Comparison of ENCODE assay signal across 16 cellular contexts in the genomic region with DNA sequence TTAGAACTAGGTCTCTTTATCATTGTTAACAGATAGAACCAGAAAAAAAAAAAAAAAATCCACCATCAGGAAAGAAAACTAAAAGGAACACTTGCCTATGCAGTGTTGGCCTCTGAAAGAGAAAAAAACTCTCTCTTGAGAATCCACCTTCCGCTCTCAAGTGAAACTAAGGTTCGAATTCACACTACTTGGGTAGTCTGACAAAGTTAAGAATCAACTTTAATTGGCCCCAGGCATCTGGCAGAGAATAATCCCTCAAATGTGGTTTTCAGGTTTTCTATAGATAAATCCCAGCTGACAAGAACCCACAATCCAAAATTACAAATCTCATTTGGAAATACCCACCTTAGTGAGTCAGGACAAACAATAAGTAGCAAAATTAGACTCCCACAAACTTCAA.
DNase-seq lines count a peak whose midpoint lies in the region; ATAC-seq and TF ChIP-seq lines count a peak whose summit lies in the region.
"Had no signal": no experiment of that assay in that cellular context is flagged by ENCODE, and none has a peak within 500 bp of the region (broad histone marks: within the 10 kb centered on the region; RNA-seq: fewer than 3 reads in every experiment).

No MANE protein-coding gene starts in this region.

- H3K27me3 Mint-ChIP-seq in stimulated activated naive CD8-positive, alpha-beta T cell treated with anti-CD3 and anti-CD28 coated beads, Interleukin-15, Interleukin-2, amounts not matched to agents 100 ng/mL and 50 ng/mL, for 24 hours, result no peaks in the 10 kb centered on the region
- H3K27me3 Mint-ChIP-seq: B cell; CD4-positive, alpha-beta T cell had no signal

- H3K27ac Mint-ChIP-seq in stimulated activated naive CD8-positive, alpha-beta T cell treated with anti-CD3 and anti-CD28 coated beads, Interleukin-15, Interleukin-2, amounts not matched to agents 100 ng/mL and 50 ng/mL, for 24 hours, result peak overlapping the region; percentile 84
- H3K27ac Mint-ChIP-seq: B cell; CD4-positive, alpha-beta T cell; GM23338 had no signal

- H3K27ac ChIP-seq in mammary epithelial cell (ENCODE audit: insufficient read depth, low read depth, low read length) (no peak overlapping the region), breast epithelium (no peak overlapping the region), MM.1S (ENCODE audit: low read length) (no peak overlapping the region)

- dilution Hi-C loops in mammary epithelial cell (cut with HindIII; ENCODE audit: low sequenced_read_pairs), result no loop called here

- H3K9me3 ChIP-seq in mammary epithelial cell (replicated peaks; ENCODE audit: insufficient read depth, low read length), result no peaks in the 10 kb centered on the region
- H3K9me3 ChIP-seq in breast epithelium, result no peaks in the 10 kb centered on the region
- no peaks in the 10 kb centered on the region for H3K9me3 ChIP-seq in MM.1S (replicated peaks; ENCODE audit: insufficient read depth, low read length)
- H3K9me3 ChIP-seq in MG63, result no peaks in the 10 kb centered on the region

- H3K36me3 ChIP-seq in mammary epithelial cell (ENCODE audit: insufficient read depth, low read length) (no peaks in the 10 kb centered on the region), breast epithelium (no peaks in the 10 kb centered on the region), MM.1S (replicated peaks; ENCODE audit: insufficient read depth, low read length) (no peaks in the 10 kb centered on the region), MG63 (no peaks in the 10 kb centered on the region)

- no TSS peak for BruUV-seq in mammary epithelial cell (replicated peaks; lab: Mats Ljungman, UMichigan)

- H3K4me2 ChIP-seq in mammary epithelial cell (ENCODE audit: insufficient read depth, low read depth, low read length) (no peak overlapping the region), MM.1S (ENCODE audit: low read depth, low read length) (no peak overlapping the region)
- H3K4me2 ChIP-seq: GM23338 had no signal

- no peaks in the 10 kb centered on the region for H3K27me3 ChIP-seq in mammary epithelial cell (ENCODE audit: insufficient read depth, low read length)
- H3K27me3 ChIP-seq in breast epithelium, result no peaks in the 10 kb centered on the region
- H3K27me3 ChIP-seq in MM.1S (replicated peaks; ENCODE audit: insufficient read depth, low read length), result no peaks in the 10 kb centered on the region
- no peaks in the 10 kb centered on the region for H3K27me3 ChIP-seq in MG63

- WGBS in mammary epithelial cell (ENCODE audit: low coverage, missing lambda C conversion rate), result 88% methylated on average over 2 of the region's 2 CpGs

- in situ Hi-C loops in mammary epithelial cell (cut with MboI; ENCODE audit: low sequenced_read_pairs in 2 of 2), result no loop called here

- no peak overlapping the region for H3K4me3 ChIP-seq in mammary epithelial cell (replicated peaks in 1 of 3; ENCODE audit: insufficient read depth in 1 of 3, low read depth in 2 of 3, low read length in 3 of 3)
- no peak overlapping the region for H3K4me3 ChIP-seq in breast epithelium
- H3K4me3 ChIP-seq in MM.1S (ENCODE audit: low read length), result no peak overlapping the region
- no peak overlapping the region for H3K4me3 ChIP-seq in MG63
- H3K4me3 ChIP-seq: GM23338 had no signal

- no peaks in the 10 kb centered on the region for H3K4me1 ChIP-seq in mammary epithelial cell (ENCODE audit: insufficient read depth, low read length)
- no peaks in the 10 kb centered on the region for H3K4me1 ChIP-seq in breast epithelium
- no peaks in the 10 kb centered on the region for H3K4me1 ChIP-seq in MM.1S (ENCODE audit: low read length)

- DNase-seq in mammary epithelial cell (peak; percentile 41), breast epithelium (ENCODE audit: low spot score in 2 of 2) (no peak), MM.1S (peak; percentile 75), astrocyte of the hippocampus (ENCODE audit: low read depth, low spot score) (peak; percentile 15), MG63 (no peak), SHP77 treated with DMSO at 0.1 percent for 48 hours (lab: John Stamatoyannopoulos, UW) (no peak)
- DNase-seq: C1 segment of cervical spinal cord; Calu3; CD4-positive, alpha-beta T cell; DMS 273 treated with DMSO at 0.1 percent for 48 hours; H7 had no signal

- no peak overlapping the region for H3K4me3 Mint-ChIP-seq in stimulated activated naive CD8-positive, alpha-beta T cell treated with anti-CD3 and anti-CD28 coated beads, Interleukin-15, Interleukin-2, amounts not matched to agents 100 ng/mL and 50 ng/mL, for 24 hours
- H3K4me3 Mint-ChIP-seq: B cell; CD4-positive, alpha-beta T cell; GM23338 had no signal

- H3K36me3 Mint-ChIP-seq in stimulated activated naive CD8-positive, alpha-beta T cell treated with anti-CD3 and anti-CD28 coated beads, Interleukin-15, Interleukin-2, amounts not matched to agents 100 ng/mL and 50 ng/mL, for 24 hours (ENCODE audit: low read depth), result peaks cover 5% of the 10 kb centered on the region

- ATAC-seq in HG02973 (IDR thresholded peaks at IDR 0.05; ENCODE audit: unreplicated experiment), result no peak
- ATAC-seq: GM23338, HepG2 had no signal

- H3K4me1 Mint-ChIP-seq in stimulated activated naive CD8-positive, alpha-beta T cell treated with anti-CD3 and anti-CD28 coated beads, Interleukin-15, Interleukin-2, amounts not matched to agents 100 ng/mL and 50 ng/mL, for 24 hours (ENCODE audit: low read depth), result peaks cover 35% of the 10 kb centered on the region
- H3K4me1 Mint-ChIP-seq: B cell had no signal

- H4K20me1 ChIP-seq in mammary epithelial cell (ENCODE audit: insufficient read depth, low read length) (no peaks in the 10 kb centered on the region), MM.1S (ENCODE audit: insufficient read depth, low read length) (no peaks in the 10 kb centered on the region)

- no peak overlapping the region for H2AFZ ChIP-seq in mammary epithelial cell (ENCODE audit: low read depth, low read length)
- H2AFZ ChIP-seq in MM.1S (ENCODE audit: low read length), result no peak overlapping the region
- H2AFZ ChIP-seq: GM23338 had no signal

- no peaks in the 10 kb centered on the region for H3F3A ChIP-seq in MM.1S (ENCODE audit: insufficient read depth, low read length)

- H3K79me2 ChIP-seq in mammary epithelial cell (ENCODE audit: insufficient read depth, low read length) (no peaks in the 10 kb centered on the region), MM.1S (ENCODE audit: low read length) (no peaks in the 10 kb centered on the region)

- TF ChIP-seq CTCF in mammary epithelial cell (conservative IDR thresholded peaks at IDR 0.05 in 1 of 2, IDR thresholded peaks at IDR 0.05 in 1 of 2; ENCODE audit: extremely low read depth in 1 of 2, insufficient read depth in 1 of 2, low read depth in 1 of 2, low read length in 2 of 2), result no peak
- TF ChIP-seq CTCF in breast epithelium (IDR thresholded peaks at IDR 0.05), result no peak
- no peak for TF ChIP-seq CTCF in MM.1S (IDR thresholded peaks at IDR 0.05; ENCODE audit: low read length)

- peaks cover 15% of the 10 kb centered on the region for H3K9me3 Mint-ChIP-seq in stimulated activated naive CD8-positive, alpha-beta T cell treated with anti-CD3 and anti-CD28 coated beads, Interleukin-15, Interleukin-2, amounts not matched to agents 100 ng/mL and 50 ng/mL, for 24 hours
- H3K9me3 Mint-ChIP-seq: GM23338 had no signal

- no peaks in the 10 kb centered on the region for H3K9me2 ChIP-seq in MM.1S (replicated peaks; ENCODE audit: insufficient read depth, low read length)

- intact Hi-C loops in mammary epithelial cell (cut with micrococcal nuclease) (no loop called here), breast epithelium (cut with DNase I; ENCODE audit: low total_unique reads) (no loop called here)

- CTCF ChIA-PET in mammary epithelial cell (lab: Charles Lee; ENCODE audit: low non-redundant PET), result no interaction called here

- H3K9ac ChIP-seq in mammary epithelial cell (ENCODE audit: insufficient read depth, low read length), result no peak overlapping the region
- no peak overlapping the region for H3K9ac ChIP-seq in MM.1S (ENCODE audit: low read length)

- no peak for TF ChIP-seq POLR2A in breast epithelium (IDR thresholded peaks at IDR 0.05)

Comparison
In these comparisons a context has a peak if more than half of its experiments do, and no peak if none do; other contexts are left out.
1. DNase-seq: peak in mammary epithelial cell (single experiment), MM.1S (single experiment) and astrocyte of the hippocampus (single experiment); none in breast epithelium (0 of 2), MG63 (single experiment) and SHP77 treated with DMSO at 0.1 percent for 48 hours (single experiment).